16 cellular contexts compared by ENCODE assay signal in the genomic region with DNA sequence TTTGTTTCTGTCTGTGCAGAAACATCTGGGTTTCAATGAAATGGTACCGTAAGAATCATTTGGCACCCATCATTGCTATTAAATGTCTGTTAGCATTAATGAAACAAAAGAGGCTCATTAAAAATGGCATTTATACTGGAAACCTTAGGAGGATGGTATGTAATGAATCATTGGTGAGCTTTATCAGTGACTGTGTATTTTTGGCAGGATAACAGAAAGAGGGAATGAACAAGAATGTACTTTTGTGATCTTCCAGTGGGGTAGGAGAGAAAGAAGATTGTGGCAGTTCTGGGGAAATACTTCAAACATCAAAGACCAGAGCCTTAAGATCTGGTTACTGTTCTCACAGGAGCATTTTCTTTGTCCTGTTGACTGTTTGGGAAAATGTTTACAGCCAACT. TPM values are rescaled to one million over a fixed set of nuclear protein-coding genes. Genes with fewer than 3 reads are reported as not detected.
DNase-seq lines count a peak whose midpoint lies in the region; TF ChIP-seq lines count a peak whose summit lies in the region.
"Had no signal": no experiment of that assay in that cellular context is flagged by ENCODE, and none has a peak within 500 bp of the region (broad histone marks: within the 10 kb centered on the region; RNA-seq: fewer than 3 reads in every experiment).

No MANE protein-coding gene starts in this region.

- H3K36me3 Mint-ChIP-seq in mesothelial cell of epicardium: peaks cover 11% of the 10 kb centered on the region
- H3K36me3 Mint-ChIP-seq: stimulated activated memory B cell treated with anti-CD40 and anti-IgM and Interleukin-4, amounts not matched to agents 10 μg/mL and 1 μg/mL and 100 μg/mL, for 72 hours had no signal

- H3K9me3 Mint-ChIP-seq in mesothelial cell of epicardium: peaks cover 25% of the 10 kb centered on the region

- H3K4me3 ChIP-seq in AG10803 (ENCODE audit: low read length): no peak overlapping the region
- no peak overlapping the region for H3K4me3 ChIP-seq in dorsolateral prefrontal cortex
- H3K4me3 ChIP-seq: SK-N-MC had no signal

- H3K4me3 Mint-ChIP-seq in mesothelial cell of epicardium: no peak overlapping the region
- H3K4me3 Mint-ChIP-seq: activated B cell treated with CpG ODN at 0.5 μM for 24 hours; brain; stimulated activated memory B cell treated with anti-CD40 and anti-IgM and Interleukin-4, amounts not matched to agents 10 μg/mL and 1 μg/mL and 100 μg/mL, for 72 hours had no signal

- peaks cover 15% of the 10 kb centered on the region for H3K4me1 Mint-ChIP-seq in mesothelial cell of epicardium

- no peak overlapping the region for H3K27ac ChIP-seq in dorsolateral prefrontal cortex
- H3K27ac ChIP-seq: SK-N-MC had no signal

- H3K27me3 ChIP-seq in dorsolateral prefrontal cortex: no peaks in the 10 kb centered on the region

- peak; percentile 76 for DNase-seq in AG10803 (ENCODE audit: low read depth)
- peak; percentile 86 for DNase-seq in NCI-H226
- DNase-seq in dedifferentiated amniotic fluid mesenchymal stem cell (ENCODE audit: extremely low spot score): peak; percentile 60
- no peak for DNase-seq in mesothelial cell of epicardium (ENCODE audit: low spot score in 2 of 2, unreplicated experiment in 2 of 2)
- no peak for DNase-seq in dorsolateral prefrontal cortex
- no peak for DNase-seq in inferior parietal cortex (ENCODE audit: extremely low spot score)
- no peak for DNase-seq in DMS79 treated with DMSO at 0.1 percent for 48 hours (lab: John Stamatoyannopoulos, UW)
- no peak for DNase-seq in activated CD4-positive, alpha-beta T cell treated with anti-CD3 and anti-CD28 coated beads for 48 hours
- DNase-seq: activated B cell treated with CpG ODN at 0.5 μM for 24 hours; activated T-cell treated with anti-CD3 and anti-CD28 coated beads, Interleukin-2, amount 50 U/mL, for 1 hour; C1 segment of cervical spinal cord; GF-D8; stimulated activated CD4-positive, alpha-beta T cell treated with anti-CD3 and anti-CD28 coated beads, Interleukin-2, amount 100 ng/mL, for 48 hours had no signal

- H3K27ac Mint-ChIP-seq in mesothelial cell of epicardium: peak overlapping the region; percentile 43
- H3K27ac Mint-ChIP-seq: activated B cell treated with CpG ODN at 0.5 μM for 24 hours; stimulated activated memory B cell treated with anti-CD40 and anti-IgM and Interleukin-4, amounts not matched to agents 10 μg/mL and 1 μg/mL and 100 μg/mL, for 72 hours had no signal

- no peaks in the 10 kb centered on the region for H3K27me3 Mint-ChIP-seq in mesothelial cell of epicardium (ENCODE audit: low read depth)

- intact Hi-C loops in dorsolateral prefrontal cortex (cut with DNase I): no loop called here

- TF ChIP-seq CTCF in AG10803 (conservative IDR thresholded peaks at IDR 0.05; ENCODE audit: low read length) (no peak), mesothelial cell of epicardium (IDR thresholded peaks at IDR 0.05; ENCODE audit: unreplicated experiment) (no peak), dorsolateral prefrontal cortex (IDR thresholded peaks at IDR 0.05 in 54 of 56, conservative IDR thresholded peaks at IDR 0.05 in 2 of 56; ENCODE audit: low read depth in 1 of 56, partially characterized antibody in 56 of 56) (no peak)

RNA-seq across cellular contexts. Expression of a gene that starts 4.7 kb away (rescaled TPM):
- 53.0 to 57.9 TPM (median 56.5 TPM) in 3 replicates for total RNA-seq in mesothelial cell of epicardium
- 10 to 100 TPM; 13.2 to 33.0 (median 22.0) TPM for total RNA-seq in dorsolateral prefrontal cortex

Comparison
In these comparisons a context has a peak if more than half of its experiments do, and no peak if none do; other contexts are left out.
1. DNase-seq: peak in AG10803 (single experiment), NCI-H226 (single experiment) and dedifferentiated amniotic fluid mesenchymal stem cell (single experiment); none in mesothelial cell of epicardium (0 of 2), dorsolateral prefrontal cortex (0 of 10), inferior parietal cortex (single experiment), DMS79 treated with DMSO at 0.1 percent for 48 hours (single experiment) and activated CD4-positive, alpha-beta T cell treated with anti-CD3 and anti-CD28 coated beads for 48 hours (single experiment).